Comparison of ENCODE assay signal across 10 cellular contexts in genomic region chr1:220123889-220124288, GRCh38. TPM values are rescaled to one million over a fixed set of nuclear protein-coding genes. Genes with fewer than 3 reads are reported as not detected.
DNase-seq lines count a peak whose midpoint lies in the region; ATAC-seq and TF ChIP-seq lines count a peak whose summit lies in the region.
"Had no signal": no experiment of that assay in that cellular context is flagged by ENCODE, and none has a peak within 500 bp of the region (broad histone marks: within the 10 kb centered on the region; RNA-seq: fewer than 3 reads in every experiment).

No MANE protein-coding gene starts in this region.

- H4K20me1 ChIP-seq in MM.1S (ENCODE audit: insufficient read depth, low read length) (no peaks in the 10 kb centered on the region), neural progenitor cell (ENCODE audit: low read depth) (peaks cover 3% of the 10 kb centered on the region)

- peaks cover 21% of the 10 kb centered on the region for H3K36me3 Mint-ChIP-seq in activated CD4-positive, alpha-beta T cell treated with anti-CD3 and anti-CD28 coated beads for 36 hours (ENCODE audit: low read depth)
- peaks cover 4% of the 10 kb centered on the region for H3K36me3 Mint-ChIP-seq in neural progenitor cell
- H3K36me3 Mint-ChIP-seq in CD4-positive, alpha-beta memory T cell: peaks cover 32 to 45% of the 10 kb centered on the region in 2 donors

- no peaks in the 10 kb centered on the region for H3K9me3 Mint-ChIP-seq in activated CD4-positive, alpha-beta T cell treated with anti-CD3 and anti-CD28 coated beads for 36 hours (ENCODE audit: low read depth)
- no peaks in the 10 kb centered on the region for H3K9me3 Mint-ChIP-seq in neural progenitor cell
- no peaks in the 10 kb centered on the region for H3K9me3 Mint-ChIP-seq in CD4-positive, alpha-beta memory T cell

- TF ChIP-seq CTCF in MM.1S (IDR thresholded peaks at IDR 0.05; ENCODE audit: low read length) (peak; percentile 37), astrocyte of the cerebellum (IDR thresholded peaks at IDR 0.05; ENCODE audit: low read depth, low read length, missing control alignments) (peak; percentile 40), neural progenitor cell (IDR thresholded peaks at IDR 0.05) (peak; percentile 39)

- H3K9me3 ChIP-seq in MM.1S (replicated peaks; ENCODE audit: insufficient read depth, low read length): no peaks in the 10 kb centered on the region
- H3K9me3 ChIP-seq in neural progenitor cell (ENCODE audit: low read depth): no peaks in the 10 kb centered on the region
- no peaks in the 10 kb centered on the region for H3K9me3 ChIP-seq in CD4-positive, alpha-beta memory T cell (ENCODE audit: control insufficient read depth in 1 of 2, low read length in 2 of 2)
- H3K9me3 ChIP-seq: SJSA1 had no signal

- H3K27me3 ChIP-seq in MM.1S (replicated peaks; ENCODE audit: insufficient read depth, low read length): no peaks in the 10 kb centered on the region
- no peaks in the 10 kb centered on the region for H3K27me3 ChIP-seq in neural progenitor cell
- H3K27me3 ChIP-seq in CD4-positive, alpha-beta memory T cell (ENCODE audit: insufficient read depth, low read length): no peaks in the 10 kb centered on the region
- H3K27me3 ChIP-seq: SJSA1 had no signal

- no peak for ATAC-seq in activated CD4-positive, alpha-beta T cell treated with anti-CD3 and anti-CD28 coated beads for 36 hours

- in situ Hi-C loops in astrocyte of the cerebellum (cut with HindIII; ENCODE audit: low sequenced_read_pairs): no loop called here

- intact Hi-C loops in activated CD4-positive, alpha-beta T cell treated with anti-CD3 and anti-CD28 coated beads for 36 hours (cut with DNase I, micrococcal nuclease): no loop called here
- intact Hi-C loops in CD4-positive, alpha-beta memory T cell (cut with micrococcal nuclease): no loop called here

- H3K4me3 Mint-ChIP-seq in activated CD4-positive, alpha-beta T cell treated with anti-CD3 and anti-CD28 coated beads for 36 hours: no peak overlapping the region
- no peak overlapping the region for H3K4me3 Mint-ChIP-seq in neural progenitor cell
- H3K4me3 Mint-ChIP-seq in CD4-positive, alpha-beta memory T cell: no peak overlapping the region

- peaks cover 11% of the 10 kb centered on the region for H3K4me1 Mint-ChIP-seq in activated CD4-positive, alpha-beta T cell treated with anti-CD3 and anti-CD28 coated beads for 36 hours
- H3K4me1 Mint-ChIP-seq in neural progenitor cell: no peaks in the 10 kb centered on the region
- H3K4me1 Mint-ChIP-seq in CD4-positive, alpha-beta memory T cell: peaks cover 6 to 11% (median 8%) of the 10 kb centered on the region in 4 donors

- H3K79me2 ChIP-seq in MM.1S (ENCODE audit: low read length) (no peaks in the 10 kb centered on the region), neural progenitor cell (ENCODE audit: low read depth) (no peaks in the 10 kb centered on the region)

- CTCF ChIA-PET in activated CD4-positive, alpha-beta T cell treated with anti-CD3 and anti-CD28 coated beads for 36 hours (lab: Charles Lee): interaction anchor here (1.1 to 3.1 kb wide), 5 partner anchors 10 to 84 kb away, joined by 3 to 18 read pairs (median 3); no protein-coding TSS in a partner anchor
- CTCF ChIA-PET in CD4-positive, alpha-beta memory T cell (lab: Charles Lee; ENCODE audit: partially characterized antibody): interaction anchor here (1.1 to 6.9 kb wide), 3 partner anchors 9 to 134 kb away, joined by 3 to 40 read pairs (median 4); no protein-coding TSS in a partner anchor

- H3K27me3 Mint-ChIP-seq in activated CD4-positive, alpha-beta T cell treated with anti-CD3 and anti-CD28 coated beads for 36 hours: no peaks in the 10 kb centered on the region
- no peaks in the 10 kb centered on the region for H3K27me3 Mint-ChIP-seq in neural progenitor cell (ENCODE audit: insufficient read depth, low read depth)
- no peaks in the 10 kb centered on the region for H3K27me3 Mint-ChIP-seq in CD4-positive, alpha-beta memory T cell

- no peak overlapping the region for H3K27ac Mint-ChIP-seq in activated CD4-positive, alpha-beta T cell treated with anti-CD3 and anti-CD28 coated beads for 36 hours
- no peak overlapping the region for H3K27ac Mint-ChIP-seq in neural progenitor cell
- H3K27ac Mint-ChIP-seq in CD4-positive, alpha-beta memory T cell: peak overlapping the region in 1 of 7 donors; percentile 37

- H3K9ac ChIP-seq in MM.1S (ENCODE audit: low read length) (no peak overlapping the region), neural progenitor cell (no peak overlapping the region)

- no peaks in the 10 kb centered on the region for H3K4me1 ChIP-seq in MM.1S (ENCODE audit: low read length)
- H3K4me1 ChIP-seq in neural progenitor cell: no peaks in the 10 kb centered on the region
- no peaks in the 10 kb centered on the region for H3K4me1 ChIP-seq in CD4-positive, alpha-beta memory T cell (ENCODE audit: insufficient read depth, low read length)
- H3K4me1 ChIP-seq: SJSA1 had no signal

- H2AFZ ChIP-seq in MM.1S (ENCODE audit: low read length): no peak overlapping the region
- no peak overlapping the region for H2AFZ ChIP-seq in neural progenitor cell (replicated peaks)

- H3K9me2 ChIP-seq in MM.1S (replicated peaks; ENCODE audit: insufficient read depth, low read length): no peaks in the 10 kb centered on the region

- H3K4me2 ChIP-seq in MM.1S (ENCODE audit: low read depth, low read length) (no peak overlapping the region), neural progenitor cell (no peak overlapping the region)

- H3K27ac ChIP-seq in MM.1S (ENCODE audit: low read length) (no peak overlapping the region), neural progenitor cell (no peak overlapping the region)
- H3K27ac ChIP-seq in CD4-positive, alpha-beta memory T cell (ENCODE audit: low read depth, low read length): no peak overlapping the region
- H3K27ac ChIP-seq: SJSA1 had no signal

- H3K4me3 ChIP-seq in MM.1S (ENCODE audit: low read length): no peak overlapping the region
- H3K4me3 ChIP-seq in astrocyte of the cerebellum (ENCODE audit: low read depth, low read length): no peak overlapping the region
- no peak overlapping the region for H3K4me3 ChIP-seq in neural progenitor cell
- H3K4me3 ChIP-seq in CD4-positive, alpha-beta memory T cell (ENCODE audit: low read length in 2 of 2): no peak overlapping the region
- H3K4me3 ChIP-seq: SJSA1 had no signal

- DNase-seq in activated CD4-positive, alpha-beta T cell treated with anti-CD3 and anti-CD28 coated beads for 36 hours: peak; percentile 35
- no peak for DNase-seq in activated CD4-positive, alpha-beta T cell treated with anti-CD3 and anti-CD28 coated beads, Interleukin-2, amount 50 U/mL, for 1 hour
- DNase-seq in MM.1S: peak; percentile 36
- DNase-seq in astrocyte of the cerebellum (ENCODE audit: low read depth): no peak
- peak; percentile 17 for DNase-seq in neural progenitor cell (ENCODE audit: low spot score)
- no peak for DNase-seq in NCI-H2107 treated with DMSO at 0.1 percent for 48 hours (lab: John Stamatoyannopoulos, UW; ENCODE audit: unreplicated experiment)
- no peak for DNase-seq in T1000 (lab: John Stamatoyannopoulos, UW)
- no peak for DNase-seq in CD4-positive, alpha-beta memory T cell
- DNase-seq: amygdala had no signal

- H3F3A ChIP-seq in MM.1S (ENCODE audit: insufficient read depth, low read length) (no peaks in the 10 kb centered on the region), neural progenitor cell (ENCODE audit: low read depth) (no peaks in the 10 kb centered on the region)

- H3K36me3 ChIP-seq in MM.1S (replicated peaks; ENCODE audit: insufficient read depth, low read length) (no peaks in the 10 kb centered on the region), neural progenitor cell (no peaks in the 10 kb centered on the region)
- H3K36me3 ChIP-seq in CD4-positive, alpha-beta memory T cell (ENCODE audit: insufficient read depth, low read length): peaks cover 11% of the 10 kb centered on the region

- POLR2A ChIA-PET in activated CD4-positive, alpha-beta T cell treated with anti-CD3 and anti-CD28 coated beads for 36 hours (lab: Charles Lee): no interaction called here
- POLR2A ChIA-PET in CD4-positive, alpha-beta memory T cell (lab: Charles Lee; ENCODE audit: partially characterized antibody): no interaction called here

RNA-seq across cellular contexts. Expression of gene IARS2, which starts 30.0 kb away (rescaled TPM):
- total RNA-seq in activated CD4-positive, alpha-beta T cell treated with anti-CD3 and anti-CD28 coated beads for 36 hours: 10 to 100 TPM; 59.9 to 86.6 TPM
- 69.4 and 100 TPM in 2 replicates for total RNA-seq in neural progenitor cell (ENCODE audit: low replicate concordance)
- total RNA-seq in CD4-positive, alpha-beta memory T cell: 10 to 100 TPM; 46.0 to 48.5 TPM
- polyA plus RNA-seq in CD4-positive, alpha-beta memory T cell: 10 to 100 TPM; 72.4 to 88.8 TPM

RNA-seq across cellular contexts. Expression of gene BPNT1, which starts 34.3 kb away (rescaled TPM):
- 10 to 100 TPM; 24.5 to 26.9 TPM for total RNA-seq in activated CD4-positive, alpha-beta T cell treated with anti-CD3 and anti-CD28 coated beads for 36 hours
- 18.0 and 33.1 TPM in 2 replicates for total RNA-seq in neural progenitor cell (ENCODE audit: low replicate concordance)
- 10 to 100 TPM; 11.4 to 14.1 TPM for total RNA-seq in CD4-positive, alpha-beta memory T cell
- 10 to 100 TPM; 11.2 to 15.9 TPM for polyA plus RNA-seq in CD4-positive, alpha-beta memory T cell

Comparison
In these comparisons a context has a peak if more than half of its experiments do, and no peak if none do; other contexts are left out.
1. DNase-seq: peak in activated CD4-positive, alpha-beta T cell treated with anti-CD3 and anti-CD28 coated beads for 36 hours (single experiment), MM.1S (single experiment) and neural progenitor cell (single experiment); none in activated CD4-positive, alpha-beta T cell treated with anti-CD3 and anti-CD28 coated beads, Interleukin-2, amount 50 U/mL, for 1 hour (single experiment), astrocyte of the cerebellum (single experiment), NCI-H2107 treated with DMSO at 0.1 percent for 48 hours (single experiment), T1000 (single experiment) and CD4-positive, alpha-beta memory T cell (0 of 5).
2. Peak in every context shown above with its lines, with median percentiles within 50 percentile points of each other: CTCF ChIP-seq.